In the genomic region with DNA sequence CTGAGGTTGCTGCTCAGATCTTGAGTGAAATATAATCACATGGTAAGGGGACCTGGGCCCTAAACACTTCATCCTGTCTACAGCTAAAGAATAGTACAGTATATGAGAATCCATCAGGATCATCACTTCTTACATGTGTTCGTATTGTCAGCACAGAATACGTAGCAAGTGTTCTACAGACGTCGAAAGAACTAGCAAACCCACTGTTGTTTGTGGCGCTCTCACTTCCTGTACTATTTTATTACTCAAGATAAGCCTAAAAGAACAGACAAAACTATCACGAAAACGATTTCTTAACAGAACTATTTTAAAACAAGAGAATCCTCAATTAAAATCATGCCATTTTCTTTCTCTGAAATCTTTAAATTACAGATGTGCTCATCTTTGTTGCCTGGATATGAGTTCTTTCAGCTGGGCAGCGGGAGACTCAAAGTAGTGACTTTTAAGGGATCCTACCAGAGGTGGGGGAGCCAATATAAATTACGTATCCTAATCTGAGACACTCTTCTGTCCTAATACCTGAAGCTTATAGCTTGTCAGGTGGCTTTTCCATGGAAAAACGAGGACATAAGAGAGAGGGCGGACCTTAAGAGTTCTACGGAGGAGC, we compare ENCODE assay signal across 8 cellular contexts. TPM values are rescaled to one million over a fixed set of nuclear protein-coding genes. Genes with fewer than 3 reads are reported as not detected.
DNase-seq lines count a peak whose midpoint lies in the region; ATAC-seq, FAIRE-seq and TF ChIP-seq lines count a peak whose summit lies in the region.

No MANE protein-coding gene starts in this region.

- no peaks in the 10 kb centered on the region; the same call in 1 of the 2 replicates for H3K79me1 ChIP-seq in H1 (ENCODE audit: low read depth, low read length)

- in situ Hi-C loops in Caki2 (cut with HindIII; ENCODE audit: low pct_unique_long_range_greater_than_20kb, low sequenced_read_pairs), result no loop called here

- H3K79me2 ChIP-seq in H1 (ENCODE audit: control insufficient read depth in 1 of 2, insufficient read depth in 2 of 2, low read length in 2 of 2), result peaks cover 12 to 55% of the 10 kb centered on the region in 2 experiments

- no peak overlapping the region for H2BK20ac ChIP-seq in H1 (ENCODE audit: low read length)

- H2BK12ac ChIP-seq in H1 (ENCODE audit: low read depth, low read length), result no peak overlapping the region

- H3K27ac ChIP-seq in H1 (ENCODE audit: low read depth, low read length), result peak overlapping the region; percentile 96

- H2AK5ac ChIP-seq in H1 (ENCODE audit: low read depth, low read length), result no peak overlapping the region

- peak overlapping the region; percentile 98 for H3K4me3 Mint-ChIP-seq in natural killer cell

- peak overlapping the region; percentile 94 to 99 for H3K27ac Mint-ChIP-seq in natural killer cell

- WGBS in H1 (ENCODE audit: extremely low coverage in 1 of 2, insufficient coverage in 1 of 2, insufficient read length in 1 of 2, insufficient replicate concordance in 2 of 2, low coverage in 1 of 2, low lambda C conversion rate in 2 of 2, missing lambda C conversion rate in 1 of 2), 2 experiments, result 6% methylated on average over 12 of the region's 12 CpGs; no CpG with 5 or more reads in 1 of the 2 experiments

- H3K4me2 ChIP-seq in H1 (ENCODE audit: insufficient read depth in 1 of 2, low read depth in 2 of 2, low read length in 2 of 2), result peak overlapping the region; percentile 75 to 79

- no peak for TF ChIP-seq EP300 in H1 (IDR thresholded peaks at IDR 0.05; ENCODE audit: borderline replicate concordance in 1 of 2, low read depth in 2 of 2, low read length in 2 of 2)

- peaks cover 39 to 41% of the 10 kb centered on the region in 2 donors for H3K4me1 Mint-ChIP-seq in natural killer cell

- no peak overlapping the region for H3K56ac ChIP-seq in H1 (replicated peaks; ENCODE audit: insufficient read length, low read depth, low read length)

- H4K91ac ChIP-seq in H1 (replicated peaks; ENCODE audit: insufficient read length, low read length), result no peak overlapping the region

- POLR2A ChIA-PET in H1 (lab: Charles Lee; ENCODE audit: partially characterized antibody), result interaction anchor here (0.6 to 4.8 kb wide), 16 partner anchors 9 to 424 kb away, joined by 3 to 34 read pairs (median 3); partner anchors contain the start of genes MOV10 and RHOC

- H4K20me1 ChIP-seq in H1 (replicated peaks in 1 of 2; ENCODE audit: control insufficient read depth in 1 of 2, insufficient read depth in 2 of 2, low read length in 2 of 2), result peaks cover 3% of the 10 kb centered on the region in 2 experiments

- H3K36me3 ChIP-seq in H1 (ENCODE audit: control insufficient read depth in 2 of 4, insufficient read depth in 4 of 4, low read length in 3 of 4), result peaks cover 0 to 17% (median 4%) of the 10 kb centered on the region in 4 experiments; a peak in 3 of 8 replicates

- no peak for TF ChIP-seq RAD21 in H1 (IDR thresholded peaks at IDR 0.05 in 1 of 2, conservative IDR thresholded peaks at IDR 0.05 in 1 of 2; ENCODE audit: low read depth in 2 of 2, low read length in 2 of 2)

- no peaks in the 10 kb centered on the region; a peak in 1 of 4 replicates for H3K9me3 ChIP-seq in H1 (ENCODE audit: insufficient read depth in 2 of 2, low read depth in 1 of 2, low read length in 1 of 2)

- no peaks in the 10 kb centered on the region for H3K9me3 Mint-ChIP-seq in natural killer cell

- H3K18ac ChIP-seq in H1 (ENCODE audit: extremely low read depth, low read length), result no peak overlapping the region

- no peak overlapping the region for H2BK120ac ChIP-seq in H1 (replicated peaks; ENCODE audit: low read depth, low read length)

- H4K8ac ChIP-seq in H1 (ENCODE audit: extremely low read depth, insufficient read depth, low read length), result no peak overlapping the region

- no peak overlapping the region for H3K14ac ChIP-seq in H1 (ENCODE audit: insufficient read length)

- peak overlapping the region; percentile 97 to 99 (median 98) for H3K9ac ChIP-seq in H1 (replicated peaks in 1 of 4; ENCODE audit: extremely low read depth in 1 of 4, low read depth in 3 of 4, low read length in 3 of 4)

- TF ChIP-seq CTCF in H1 (IDR thresholded peaks at IDR 0.05; ENCODE audit: control extremely low read depth in 1 of 3, insufficient read depth in 1 of 3, low read depth in 1 of 3, low read length in 3 of 3), result no peak
- no peak for TF ChIP-seq CTCF in natural killer cell (IDR thresholded peaks at IDR 0.05)

- H3K27me3 ChIP-seq in H1 (replicated peaks in 1 of 4; ENCODE audit: control insufficient read depth in 3 of 4, extremely low read depth in 1 of 4, insufficient read depth in 3 of 4, low read length in 3 of 4), result no peaks in the 10 kb centered on the region

- peak; percentile 22 for ATAC-seq in GM21529 (IDR thresholded peaks at IDR 0.05; ENCODE audit: unreplicated experiment)
- ATAC-seq in natural killer cell, result peak; percentile 17 to 43 (median 34)
- ATAC-seq in HG03025 (IDR thresholded peaks at IDR 0.05; ENCODE audit: low FRiP score, unreplicated experiment), result no peak

- DNase-seq in Caki2 (ENCODE audit: low read depth) (peak; percentile 19), SW480 (ENCODE audit: low spot score) (peak; percentile 16), H1 (ENCODE audit: low read depth in 1 of 2, low spot score in 2 of 2) (no peak), natural killer cell (no peak), NCI-H524 (lab: John Stamatoyannopoulos, UW) (no peak), amniotic stem cell (lab: John Stamatoyannopoulos, UW) (no peak)

- H3K36me3 Mint-ChIP-seq in natural killer cell, result no peaks in the 10 kb centered on the region

- H3K23ac ChIP-seq in H1 (ENCODE audit: insufficient read length), result no peak overlapping the region

- no peak overlapping the region for H2BK15ac ChIP-seq in H1 (ENCODE audit: low read length)

- CTCF ChIA-PET in H1 (lab: Charles Lee; ENCODE audit: partially characterized antibody), result interaction anchor here (1.1 to 2.3 kb wide), 3 partner anchors 56 to 228 kb away, joined by 4 to 13 read pairs (median 8); partner anchors contain the start of gene MOV10

- no peak overlapping the region for H4K5ac ChIP-seq in H1 (ENCODE audit: insufficient read length, low read depth, low read length)

- no peaks in the 10 kb centered on the region for H3K27me3 Mint-ChIP-seq in natural killer cell (ENCODE audit: low read depth in 2 of 2)

- intact Hi-C loops in natural killer cell (cut with micrococcal nuclease), result loop anchor here (1.0 to 10.0 kb wide), 4 partner anchors 63 to 1254 kb away; partner anchors contain the start of genes LRIG2 and PTPN22

- H3K23me2 ChIP-seq in H1 (ENCODE audit: low read depth, low read length), result peaks cover 13% of the 10 kb centered on the region

- peak in 1 of 2 experiments; percentile 22; a peak in 1 of 3 replicates for TF ChIP-seq POLR2A in H1 (IDR thresholded peaks at IDR 0.05; ENCODE audit: control extremely low read depth in 1 of 2, low read depth in 2 of 2, low read length in 2 of 2)

- FAIRE-seq in H1 (lab: Jason Lieb, UNC), result no peak

- H3K4ac ChIP-seq in H1 (replicated peaks; ENCODE audit: insufficient read length, low read depth, low read length), result no peak overlapping the region

- H2AFZ ChIP-seq in H1 (ENCODE audit: low read length), result peak overlapping the region; percentile 3; the same call in 1 of the 2 replicates

- peak overlapping the region; percentile 84 to 98 (median 96) for H3K4me3 ChIP-seq in H1 (ENCODE audit: extremely low read depth in 1 of 4, insufficient read depth in 2 of 4, low read depth in 3 of 4, low read length in 4 of 4)

- H3K4me1 ChIP-seq in H1 (replicated peaks in 1 of 4; ENCODE audit: control insufficient read depth in 3 of 4, insufficient read depth in 4 of 4, low read length in 3 of 4), result peaks cover 0 to 5% (median 0%) of the 10 kb centered on the region in 4 experiments; a peak in 2 of 7 replicates

- 0 out of 2 replicates have a peak overlapping the region, but pooled peaks have one; percentile 96 for H2BK5ac ChIP-seq in H1 (ENCODE audit: low read depth, low read length)

RNA-seq across cellular contexts. Expression of gene ST7L, which starts 0.7 kb away (rescaled TPM):
- 11.2 and 12.8 TPM in 2 replicates for total RNA-seq in Caki2 (2014; rRNA removed; shearing (Covaris generic); ENCODE audit: low replicate concordance)
- total RNA-seq in H1 (2021; fragmentation: NEBNext Ultra II Directional; extraction: Animal tissue kit (Norgen Biotek cat#: 25700)), result 16.2 and 18.1 TPM in 2 replicates
- polyA plus RNA-seq in H1 (2011; rRNA removed), result 9.6 and 10.5 TPM in 2 replicates
- 12.7 TPM for polyA plus RNA-seq in H1 (2011; cell fraction: cytosol; rRNA removed)
- polyA plus RNA-seq in H1 (2011; cell fraction: nucleus; rRNA removed), result 8.0 TPM
- 8.1 to 16.9 TPM (median 10.3 TPM) in 4 replicates for polyA plus RNA-seq in H1 (2012, experiment 1 of 2)
- 7.2 TPM for polyA plus RNA-seq in H1 (2012, experiment 2 of 2)
- polyA plus RNA-seq in H1 (2013, experiment 1 of 2), result 22.1 TPM
- 24.1 TPM for polyA plus RNA-seq in H1 (2013, experiment 2 of 2)
- polyA minus RNA-seq in H1 (2011; rRNA and poly(A)+ RNA removed), result 9.7 and 13.7 TPM in 2 replicates
- 10.3 TPM for polyA minus RNA-seq in H1 (2011; cell fraction: cytosol; rRNA and poly(A)+ RNA removed)
- 24.2 TPM for polyA minus RNA-seq in H1 (2011; cell fraction: nucleus; rRNA and poly(A)+ RNA removed)
- total RNA-seq in natural killer cell, result 10 to 100 TPM; 23.5 to 32.3 (median 30.1) TPM

RNA-seq across cellular contexts. Expression of gene CAPZA1, which starts 1.4 kb away (rescaled TPM):
- total RNA-seq in Caki2 (2014; rRNA removed; shearing (Covaris generic); ENCODE audit: low replicate concordance), result 192 and 237 TPM in 2 replicates
- total RNA-seq in H1 (2021; fragmentation: NEBNext Ultra II Directional; extraction: Animal tissue kit (Norgen Biotek cat#: 25700)), result 107 and 114 TPM in 2 replicates
- polyA plus RNA-seq in H1 (2011; rRNA removed), result 23.3 and 48.9 TPM in 2 replicates
- 59.9 TPM for polyA plus RNA-seq in H1 (2011; cell fraction: cytosol; rRNA removed)
- 13.6 TPM for polyA plus RNA-seq in H1 (2011; cell fraction: nucleus; rRNA removed)
- polyA plus RNA-seq in H1 (2012, experiment 1 of 2), result 60.1 to 88.7 TPM (median 73.6 TPM) in 4 replicates
- polyA plus RNA-seq in H1 (2012, experiment 2 of 2), result 6.8 TPM
- 70.8 TPM for polyA plus RNA-seq in H1 (2013, experiment 1 of 2)
- polyA plus RNA-seq in H1 (2013, experiment 2 of 2), result 71.1 TPM
- polyA minus RNA-seq in H1 (2011; rRNA and poly(A)+ RNA removed), result 81.6 and 107 TPM in 2 replicates
- polyA minus RNA-seq in H1 (2011; cell fraction: cytosol; rRNA and poly(A)+ RNA removed), result 99.6 TPM
- polyA minus RNA-seq in H1 (2011; cell fraction: nucleus; rRNA and poly(A)+ RNA removed), result 55.3 TPM
- total RNA-seq in natural killer cell, result 100 to 1,000 TPM; 231 to 244 (median 233) TPM

RNA-seq across cellular contexts. Expression of gene MOV10, which starts 56.2 kb away (rescaled TPM):
- 57.2 and 83.2 TPM in 2 replicates for total RNA-seq in Caki2 (2014; rRNA removed; shearing (Covaris generic); ENCODE audit: low replicate concordance)
- 105 and 109 TPM in 2 replicates for total RNA-seq in H1 (2021; fragmentation: NEBNext Ultra II Directional; extraction: Animal tissue kit (Norgen Biotek cat#: 25700))
- 57.3 and 83.7 TPM in 2 replicates for polyA plus RNA-seq in H1 (2011; rRNA removed)
- polyA plus RNA-seq in H1 (2011; cell fraction: cytosol; rRNA removed), result 57.8 TPM
- 261 TPM for polyA plus RNA-seq in H1 (2011; cell fraction: nucleus; rRNA removed)
- polyA plus RNA-seq in H1 (2012, experiment 1 of 2), result 56.1 to 92.2 TPM (median 86.3 TPM) in 4 replicates
- polyA plus RNA-seq in H1 (2012, experiment 2 of 2), result 76.0 TPM
- 93.2 TPM for polyA plus RNA-seq in H1 (2013, experiment 1 of 2)
- polyA plus RNA-seq in H1 (2013, experiment 2 of 2), result 79.8 TPM
- polyA minus RNA-seq in H1 (2011; rRNA and poly(A)+ RNA removed), result 44.2 and 65.2 TPM in 2 replicates
- 48.4 TPM for polyA minus RNA-seq in H1 (2011; cell fraction: cytosol; rRNA and poly(A)+ RNA removed)
- 79.2 TPM for polyA minus RNA-seq in H1 (2011; cell fraction: nucleus; rRNA and poly(A)+ RNA removed)
- total RNA-seq in natural killer cell, result 100 to 1,000 TPM in 2 of 3 donors, 10 to 100 TPM in 1; 87.9 to 124 (median 119) TPM

Comparison
In these comparisons a context has a peak if more than half of its experiments do, and no peak if none do; other contexts are left out.
1. DNase-seq: peak in Caki2 (single experiment) and SW480 (single experiment); none in H1 (0 of 2), natural killer cell (single experiment), NCI-H524 (0 of 2) and amniotic stem cell (single experiment).